ENCODE assay signal across 8 cellular contexts in the genomic region with DNA sequence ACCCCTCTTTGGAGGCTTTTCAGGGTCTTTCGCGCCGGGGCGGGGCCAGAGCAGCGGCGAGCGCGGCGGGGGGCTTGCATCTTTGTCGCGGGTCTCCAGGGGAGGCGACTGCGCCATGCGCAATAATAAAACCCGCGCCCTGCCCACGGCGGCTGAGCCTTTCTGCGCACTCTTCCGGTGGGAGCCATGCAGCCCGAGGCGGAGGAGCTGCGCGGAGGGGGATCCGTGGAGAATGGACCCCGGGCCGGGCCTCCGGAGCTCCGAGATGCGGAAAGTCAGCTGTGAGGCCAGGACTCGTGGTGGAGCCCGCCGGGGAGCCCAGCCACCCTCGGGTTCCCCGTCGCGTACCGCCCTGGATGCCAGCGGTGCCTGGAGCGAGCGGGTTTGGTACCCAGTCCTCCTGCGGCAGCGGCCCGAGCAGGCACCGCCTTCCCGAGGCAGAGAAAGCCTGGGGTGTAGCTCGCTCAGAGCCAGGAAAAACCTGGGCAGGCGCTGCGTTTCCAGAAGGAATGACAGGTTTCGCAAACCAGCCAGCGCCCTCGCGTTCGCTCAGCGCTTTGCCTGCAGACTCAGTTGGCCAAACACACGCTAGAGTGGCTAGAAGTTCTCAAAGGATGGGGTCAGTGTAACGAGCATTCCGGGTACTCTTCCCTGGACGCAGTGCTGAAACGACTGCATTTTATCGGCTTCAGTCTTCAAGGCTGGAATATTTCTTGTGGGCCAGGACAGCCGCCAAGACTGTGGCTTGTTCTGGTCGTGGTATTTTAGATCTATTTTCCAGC. TPM values are rescaled to one million over a fixed set of nuclear protein-coding genes. Genes with fewer than 3 reads are reported as not detected.
DNase-seq lines count a peak whose midpoint lies in the region; TF ChIP-seq lines count a peak whose summit lies in the region.

No MANE protein-coding gene starts in this region.

- intact Hi-C loops in lower leg skin (cut with DNase I; ENCODE audit: low total_unique reads) = no loop called here

- no peak for TF ChIP-seq CTCF in lower leg skin (IDR thresholded peaks at IDR 0.05)

- WGBS in lower leg skin, 2 donors = 2% methylated on average over 37 to 48 of the region's 63 CpGs

- peak overlapping the region; percentile 49 to 59 for H3K4me3 ChIP-seq in duodenal mucosa (ENCODE audit: low read depth in 1 of 2, low read length in 2 of 2)
- H3K4me3 ChIP-seq in lower leg skin (ENCODE audit: low read depth, poor library complexity, severe bottlenecking) = peak overlapping the region; percentile 50
- peak overlapping the region; percentile 72 to 87 (median 83) for H3K4me3 ChIP-seq in subcutaneous abdominal adipose tissue (ENCODE audit: low read depth in 1 of 5, low read length in 5 of 5)

- H3K4me1 ChIP-seq in duodenal mucosa (ENCODE audit: control insufficient read depth in 1 of 2, insufficient read depth in 2 of 2, low read length in 2 of 2) (peaks cover 5 to 7% of the 10 kb centered on the region in 2 donors), subcutaneous abdominal adipose tissue (ENCODE audit: control insufficient read depth in 5 of 5, insufficient read depth in 5 of 5, low read length in 5 of 5) (peaks cover 2 to 32% (median 28%) of the 10 kb centered on the region in 5 donors)

- H3K9ac ChIP-seq in duodenal mucosa (ENCODE audit: low read depth in 1 of 2, low read length in 2 of 2) (peak overlapping the region in 1 of 2 donors; percentile 40), subcutaneous abdominal adipose tissue (ENCODE audit: low read length in 5 of 5) (peak overlapping the region in 4 of 5 donors; percentile 53 to 79 (median 60))

- H3K9me3 ChIP-seq in duodenal mucosa (ENCODE audit: control insufficient read depth in 1 of 2, low read length in 2 of 2) = no peaks in the 10 kb centered on the region
- no peaks in the 10 kb centered on the region for H3K9me3 ChIP-seq in subcutaneous abdominal adipose tissue (ENCODE audit: control insufficient read depth in 5 of 5, low read length in 5 of 5)

- DNase-seq in stimulated activated CD4-positive, alpha-beta T cell treated with anti-CD3 and anti-CD28 coated beads, Interleukin-15, amount 100 ng/mL, for 24 hours = peak; percentile 40
- DNase-seq in stimulated activated CD4-positive, alpha-beta T cell treated with anti-CD3 and anti-CD28 coated beads, Interleukin-2, amount 100 ng/mL, for 48 hours = no peak
- DNase-seq in SK-MEL-5 (ENCODE audit: low read depth, low spot score) = peak; percentile 18
- DNase-seq in lower leg skin (ENCODE audit: low spot score in 2 of 2) = peak; percentile 18 to 91
- DNase-seq in HT-29 (ENCODE audit: low spot score) = no peak
- DNase-seq in RPMI8226 = no peak

- in situ Hi-C loops in SK-MEL-5 (cut with HindIII; ENCODE audit: low pct_unique_long_range_greater_than_20kb, low sequenced_read_pairs) = no loop called here

- peaks cover 23 to 27% of the 10 kb centered on the region in 2 donors for H3K27me3 ChIP-seq in duodenal mucosa (ENCODE audit: control insufficient read depth in 1 of 2, insufficient read depth in 2 of 2, low read length in 2 of 2)
- H3K27me3 ChIP-seq in subcutaneous abdominal adipose tissue (ENCODE audit: control insufficient read depth in 5 of 5, insufficient read depth in 4 of 5, low read length in 5 of 5) = no peaks in the 10 kb centered on the region

- no peak for TF ChIP-seq POLR2A in lower leg skin (IDR thresholded peaks at IDR 0.05)

- H3K27ac ChIP-seq in duodenal mucosa (ENCODE audit: low read depth, low read length) (peak overlapping the region; percentile 46), subcutaneous abdominal adipose tissue (ENCODE audit: low read depth, low read length) (peak overlapping the region; percentile 50)

- H3K36me3 ChIP-seq in duodenal mucosa (ENCODE audit: control insufficient read depth in 1 of 2, insufficient read depth in 2 of 2, low read length in 2 of 2) (no peaks in the 10 kb centered on the region), subcutaneous abdominal adipose tissue (ENCODE audit: control insufficient read depth in 5 of 5, insufficient read depth in 5 of 5, low read length in 5 of 5) (no peaks in the 10 kb centered on the region)

RNA-seq across cellular contexts. Expression of gene AKAP12, which starts 1.3 kb away (rescaled TPM):
- 24.6 and 26.3 TPM in 2 replicates for total RNA-seq in SK-MEL-5 (2014; rRNA removed; shearing (Covaris generic))
- polyA plus RNA-seq in SK-MEL-5 (2015; cell fraction: cytosol; rRNA removed) = 11.6 and 16.2 TPM in 2 replicates
- 8.4 and 9.6 TPM in 2 replicates for polyA plus RNA-seq in SK-MEL-5 (2015; cell fraction: nucleus; rRNA removed)
- total RNA-seq in lower leg skin = 10 to 100 TPM; 14.7 to 29.9 (median 16.0) TPM
- total RNA-seq in HT-29 (2014; rRNA removed; shearing (Covaris generic)) = 0.46 and 1.4 TPM in 2 replicates

Comparison
In these comparisons a context has a peak if more than half of its experiments do, and no peak if none do; other contexts are left out.
1. DNase-seq: peak in stimulated activated CD4-positive, alpha-beta T cell treated with anti-CD3 and anti-CD28 coated beads, Interleukin-15, amount 100 ng/mL, for 24 hours (single experiment), SK-MEL-5 (single experiment) and lower leg skin (2 of 2); none in stimulated activated CD4-positive, alpha-beta T cell treated with anti-CD3 and anti-CD28 coated beads, Interleukin-2, amount 100 ng/mL, for 48 hours (0 of 2), HT-29 (single experiment) and RPMI8226 (single experiment).
2. Peak in every context shown above with its lines, with median percentiles within 50 percentile points of each other: H3K4me3 ChIP-seq.